ENCODE assay signal across 1 cellular context in the genomic region with DNA sequence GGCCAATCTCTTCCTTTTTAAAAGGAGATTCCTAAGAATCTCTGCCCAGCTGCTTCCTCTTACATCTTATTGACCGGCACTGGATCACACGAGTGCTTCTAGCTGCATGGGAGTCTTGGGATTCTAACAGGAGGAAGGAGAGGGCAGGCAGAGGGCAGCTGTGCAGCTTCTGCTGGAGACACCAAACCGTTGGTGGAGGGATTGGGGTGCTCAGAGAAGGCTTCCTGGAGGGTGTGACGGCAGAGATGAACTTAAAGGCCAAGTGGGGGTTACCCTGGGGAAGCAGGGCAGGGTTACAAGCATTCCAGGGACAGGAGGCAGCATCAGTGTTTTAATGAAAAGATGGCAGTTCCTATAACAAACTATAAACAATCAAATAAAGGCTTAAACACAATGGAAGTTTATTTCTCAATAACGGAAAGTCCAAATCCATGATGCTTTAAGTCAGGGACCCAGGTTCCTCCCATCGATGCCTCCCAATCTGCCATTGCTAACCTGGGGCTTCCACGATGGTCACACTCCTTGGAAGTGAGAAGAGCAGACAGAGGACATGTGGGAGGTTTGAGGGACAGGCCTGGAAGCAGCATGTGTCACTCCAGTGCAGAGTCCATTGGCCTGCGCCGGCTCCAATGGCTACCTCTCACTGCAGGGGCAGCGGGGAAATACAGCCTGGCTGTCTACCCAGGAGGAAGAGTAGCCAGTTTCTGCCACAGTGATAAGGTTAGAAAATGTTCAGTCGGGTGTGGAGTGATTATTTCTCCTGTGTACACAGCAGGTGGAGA.
TF ChIP-seq lines count a peak whose summit lies in the region.

No MANE protein-coding gene starts in this region.

TF ChIP-seq in HepG2, 621 proteins besides CTCF, POLR2A, EP300 and RAD21:
- TF ChIP-seq ZFX (CRISPR knock-in tag; IDR thresholded peaks at IDR 0.05; ENCODE audit: low read depth) (no peak), TBX3 (IDR thresholded peaks at IDR 0.05; ENCODE audit: borderline replicate concordance) (no peak), RARA (CRISPR knock-in tag; IDR thresholded peaks at IDR 0.05) (no peak), ZNF556 (CRISPR knock-in tag; IDR thresholded peaks at IDR 0.05; ENCODE audit: borderline replicate concordance) (no peak), TCF7L2 (IDR thresholded peaks at IDR 0.05; ENCODE audit: low read depth, low read length) (no peak), ZNF253 (CRISPR knock-in tag; IDR thresholded peaks at IDR 0.05; ENCODE audit: borderline replicate concordance) (no peak), NRL (CRISPR knock-in tag; IDR thresholded peaks at IDR 0.05; ENCODE audit: borderline replicate concordance) (no peak), ZNF878 (CRISPR knock-in tag; IDR thresholded peaks at IDR 0.05) (no peak), ZNF782 (CRISPR knock-in tag; IDR thresholded peaks at IDR 0.05; ENCODE audit: borderline replicate concordance) (no peak), CHD2 (IDR thresholded peaks at IDR 0.05; ENCODE audit: low read depth, low read length) (no peak), SMAD9 (CRISPR knock-in tag; IDR thresholded peaks at IDR 0.05) (no peak)
- TF ChIP-seq, protein P1, sequence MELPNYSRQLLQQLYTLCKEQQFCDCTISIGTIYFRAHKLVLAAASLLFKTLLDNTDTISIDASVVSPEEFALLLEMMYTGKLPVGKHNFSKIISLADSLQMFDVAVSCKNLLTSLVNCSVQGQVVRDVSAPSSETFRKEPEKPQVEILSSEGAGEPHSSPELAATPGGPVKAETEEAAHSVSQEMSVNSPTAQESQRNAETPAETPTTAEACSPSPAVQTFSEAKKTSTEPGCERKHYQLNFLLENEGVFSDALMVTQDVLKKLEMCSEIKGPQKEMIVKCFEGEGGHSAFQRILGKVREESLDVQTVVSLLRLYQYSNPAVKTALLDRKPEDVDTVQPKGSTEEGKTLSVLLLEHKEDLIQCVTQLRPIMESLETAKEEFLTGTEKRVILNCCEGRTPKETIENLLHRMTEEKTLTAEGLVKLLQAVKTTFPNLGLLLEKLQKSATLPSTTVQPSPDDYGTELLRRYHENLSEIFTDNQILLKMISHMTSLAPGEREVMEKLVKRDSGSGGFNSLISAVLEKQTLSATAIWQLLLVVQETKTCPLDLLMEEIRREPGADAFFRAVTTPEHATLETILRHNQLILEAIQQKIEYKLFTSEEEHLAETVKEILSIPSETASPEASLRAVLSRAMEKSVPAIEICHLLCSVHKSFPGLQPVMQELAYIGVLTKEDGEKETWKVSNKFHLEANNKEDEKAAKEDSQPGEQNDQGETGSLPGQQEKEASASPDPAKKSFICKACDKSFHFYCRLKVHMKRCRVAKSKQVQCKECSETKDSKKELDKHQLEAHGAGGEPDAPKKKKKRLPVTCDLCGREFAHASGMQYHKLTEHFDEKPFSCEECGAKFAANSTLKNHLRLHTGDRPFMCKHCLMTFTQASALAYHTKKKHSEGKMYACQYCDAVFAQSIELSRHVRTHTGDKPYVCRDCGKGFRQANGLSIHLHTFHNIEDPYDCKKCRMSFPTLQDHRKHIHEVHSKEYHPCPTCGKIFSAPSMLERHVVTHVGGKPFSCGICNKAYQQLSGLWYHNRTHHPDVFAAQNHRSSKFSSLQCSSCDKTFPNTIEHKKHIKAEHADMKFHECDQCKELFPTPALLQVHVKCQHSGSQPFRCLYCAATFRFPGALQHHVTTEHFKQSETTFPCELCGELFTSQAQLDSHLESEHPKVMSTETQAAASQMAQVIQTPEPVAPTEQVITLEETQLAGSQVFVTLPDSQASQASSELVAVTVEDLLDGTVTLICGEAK (IDR thresholded peaks at IDR 0.05) = no peak
- TF ChIP-seq, protein P1 (CRISPR knock-in tag; IDR thresholded peaks at IDR 0.05) = no peak
- TF ChIP-seq, protein P2, sequence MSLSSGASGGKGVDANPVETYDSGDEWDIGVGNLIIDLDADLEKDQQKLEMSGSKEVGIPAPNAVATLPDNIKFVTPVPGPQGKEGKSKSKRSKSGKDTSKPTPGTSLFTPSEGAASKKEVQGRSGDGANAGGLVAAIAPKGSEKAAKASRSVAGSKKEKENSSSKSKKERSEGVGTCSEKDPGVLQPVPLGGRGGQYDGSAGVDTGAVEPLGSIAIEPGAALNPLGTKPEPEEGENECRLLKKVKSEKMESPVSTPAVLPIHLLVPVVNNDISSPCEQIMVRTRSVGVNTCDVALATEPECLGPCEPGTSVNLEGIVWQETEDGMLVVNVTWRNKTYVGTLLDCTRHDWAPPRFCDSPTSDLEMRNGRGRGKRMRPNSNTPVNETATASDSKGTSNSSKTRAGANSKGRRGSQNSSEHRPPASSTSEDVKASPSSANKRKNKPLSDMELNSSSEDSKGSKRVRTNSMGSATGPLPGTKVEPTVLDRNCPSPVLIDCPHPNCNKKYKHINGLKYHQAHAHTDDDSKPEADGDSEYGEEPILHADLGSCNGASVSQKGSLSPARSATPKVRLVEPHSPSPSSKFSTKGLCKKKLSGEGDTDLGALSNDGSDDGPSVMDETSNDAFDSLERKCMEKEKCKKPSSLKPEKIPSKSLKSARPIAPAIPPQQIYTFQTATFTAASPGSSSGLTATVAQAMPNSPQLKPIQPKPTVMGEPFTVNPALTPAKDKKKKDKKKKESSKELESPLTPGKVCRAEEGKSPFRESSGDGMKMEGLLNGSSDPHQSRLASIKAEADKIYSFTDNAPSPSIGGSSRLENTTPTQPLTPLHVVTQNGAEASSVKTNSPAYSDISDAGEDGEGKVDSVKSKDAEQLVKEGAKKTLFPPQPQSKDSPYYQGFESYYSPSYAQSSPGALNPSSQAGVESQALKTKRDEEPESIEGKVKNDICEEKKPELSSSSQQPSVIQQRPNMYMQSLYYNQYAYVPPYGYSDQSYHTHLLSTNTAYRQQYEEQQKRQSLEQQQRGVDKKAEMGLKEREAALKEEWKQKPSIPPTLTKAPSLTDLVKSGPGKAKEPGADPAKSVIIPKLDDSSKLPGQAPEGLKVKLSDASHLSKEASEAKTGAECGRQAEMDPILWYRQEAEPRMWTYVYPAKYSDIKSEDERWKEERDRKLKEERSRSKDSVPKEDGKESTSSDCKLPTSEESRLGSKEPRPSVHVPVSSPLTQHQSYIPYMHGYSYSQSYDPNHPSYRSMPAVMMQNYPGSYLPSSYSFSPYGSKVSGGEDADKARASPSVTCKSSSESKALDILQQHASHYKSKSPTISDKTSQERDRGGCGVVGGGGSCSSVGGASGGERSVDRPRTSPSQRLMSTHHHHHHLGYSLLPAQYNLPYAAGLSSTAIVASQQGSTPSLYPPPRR (CRISPR knock-in tag; IDR thresholded peaks at IDR 0.05; ENCODE audit: borderline replicate concordance) = no peak
- TF ChIP-seq, protein P3, sequence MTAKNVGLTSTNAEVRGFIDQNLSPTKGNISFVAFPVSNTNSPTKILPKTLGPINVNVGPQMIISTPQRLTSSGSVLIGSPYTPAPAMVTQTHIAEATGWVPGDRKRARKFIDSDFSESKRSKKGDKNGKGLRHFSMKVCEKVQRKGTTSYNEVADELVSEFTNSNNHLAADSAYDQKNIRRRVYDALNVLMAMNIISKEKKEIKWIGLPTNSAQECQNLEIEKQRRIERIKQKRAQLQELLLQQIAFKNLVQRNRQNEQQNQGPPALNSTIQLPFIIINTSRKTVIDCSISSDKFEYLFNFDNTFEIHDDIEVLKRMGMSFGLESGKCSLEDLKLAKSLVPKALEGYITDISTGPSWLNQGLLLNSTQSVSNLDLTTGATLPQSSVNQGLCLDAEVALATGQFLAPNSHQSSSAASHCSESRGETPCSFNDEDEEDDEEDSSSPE (CRISPR knock-in tag; IDR thresholded peaks at IDR 0.05) = no peak
- TF ChIP-seq, protein P4, sequence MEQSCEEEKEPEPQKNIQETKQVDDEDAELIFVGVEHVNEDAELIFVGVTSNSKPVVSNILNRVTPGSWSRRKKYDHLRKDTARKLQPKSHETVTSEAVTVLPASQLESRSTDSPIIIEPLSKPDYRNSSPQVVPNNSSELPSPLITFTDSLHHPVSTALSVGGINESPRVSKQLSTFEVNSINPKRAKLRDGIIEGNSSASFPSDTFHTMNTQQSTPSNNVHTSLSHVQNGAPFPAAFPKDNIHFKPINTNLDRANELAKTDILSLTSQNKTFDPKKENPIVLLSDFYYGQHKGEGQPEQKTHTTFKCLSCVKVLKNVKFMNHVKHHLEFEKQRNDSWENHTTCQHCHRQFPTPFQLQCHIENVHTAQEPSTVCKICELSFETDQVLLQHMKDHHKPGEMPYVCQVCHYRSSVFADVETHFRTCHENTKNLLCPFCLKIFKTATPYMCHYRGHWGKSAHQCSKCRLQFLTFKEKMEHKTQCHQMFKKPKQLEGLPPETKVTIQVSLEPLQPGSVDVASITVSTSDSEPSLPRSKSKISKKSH (CRISPR knock-in tag; IDR thresholded peaks at IDR 0.05; ENCODE audit: borderline replicate concordance) = no peak
